Comparison of ENCODE assay signal across 25 cellular contexts in genomic region chr3:187821616-187822317, GRCh38.
DNase-seq lines count a peak whose midpoint lies in the region; ATAC-seq and TF ChIP-seq lines count a peak whose summit lies in the region.
"Had no signal": no experiment of that assay in that cellular context is flagged by ENCODE, and none has a peak within 500 bp of the region (broad histone marks: within the 10 kb centered on the region; RNA-seq: fewer than 3 reads in every experiment).

No MANE protein-coding gene starts in this region.

- H3K27me3 ChIP-seq in foreskin keratinocyte, result no peaks in the 10 kb centered on the region
- H3K27me3 ChIP-seq: BLaER1 treated with 17β-estradiol and CSF1 and Interleukin-3, amounts not matched to agents 10 nM and 100 nM; heart left ventricle had no signal

- no peaks in the 10 kb centered on the region for H3K4me1 ChIP-seq in foreskin keratinocyte
- H3K4me1 ChIP-seq: heart left ventricle, prostate gland had no signal

- TF ChIP-seq CTCF in activated CD8-positive, alpha-beta T cell treated with anti-CD3 and anti-CD28 coated beads for 36 hours (IDR thresholded peaks at IDR 0.05), result no peak
- TF ChIP-seq CTCF in foreskin keratinocyte (conservative IDR thresholded peaks at IDR 0.05), result no peak

- H3K9me3 Mint-ChIP-seq in stimulated activated naive CD8-positive, alpha-beta T cell treated with anti-CD3 and anti-CD28 coated beads, Interleukin-15, amount 100 ng/mL, for 72 hours, result peaks cover 12 to 28% of the 10 kb centered on the region in 2 donors
- H3K9me3 Mint-ChIP-seq in activated CD8-positive, alpha-beta T cell treated with anti-CD3 and anti-CD28 coated beads for 36 hours, result peaks cover 9% of the 10 kb centered on the region
- H3K9me3 Mint-ChIP-seq: activated naive CD4-positive, alpha-beta T cell treated with anti-CD3 and anti-CD28 coated beads for 36 hours had no signal

- POLR2A ChIA-PET in activated CD8-positive, alpha-beta T cell treated with anti-CD3 and anti-CD28 coated beads for 36 hours (lab: Charles Lee), result no interaction called here

- H3K36me3 Mint-ChIP-seq in activated CD8-positive, alpha-beta T cell treated with anti-CD3 and anti-CD28 coated beads for 36 hours (ENCODE audit: low read depth), result no peaks in the 10 kb centered on the region

- H3K4me3 Mint-ChIP-seq in stimulated activated naive CD8-positive, alpha-beta T cell treated with anti-CD3 and anti-CD28 coated beads, Interleukin-15, amount 100 ng/mL, for 72 hours, result no peak overlapping the region
- H3K4me3 Mint-ChIP-seq in activated CD8-positive, alpha-beta T cell treated with anti-CD3 and anti-CD28 coated beads for 36 hours, result no peak overlapping the region
- H3K4me3 Mint-ChIP-seq: activated naive CD4-positive, alpha-beta T cell treated with anti-CD3 and anti-CD28 coated beads for 36 hours; activated T-cell treated with anti-CD3 and anti-CD28 coated beads, Interleukin-2, amount 50 U/mL, for 4 hours had no signal

- no peak for DNase-seq in stimulated activated naive CD8-positive, alpha-beta T cell treated with anti-CD3 and anti-CD28 coated beads, Interleukin-15, amount 100 ng/mL, for 72 hours
- DNase-seq in stimulated activated naive CD8-positive, alpha-beta T cell treated with anti-CD3 and anti-CD28 coated beads, Interleukin-15, Interleukin-2, amounts not matched to agents 100 U/mL and 50 U/mL, for 24 hours, result no peak
- no peak for DNase-seq in activated CD8-positive, alpha-beta T cell treated with anti-CD3 and anti-CD28 coated beads for 36 hours
- DNase-seq in foreskin keratinocyte (peak in 1 of 2 donors; percentile 55), mesenteric fat pad (ENCODE audit: low spot score) (no peak)
- DNase-seq: activated naive CD4-positive, alpha-beta T cell treated with anti-CD3 and anti-CD28 coated beads for 36 hours; activated T-cell treated with anti-CD3 and anti-CD28 coated beads, Interleukin-2, amount 50 U/mL, for 4 hours; amygdala; DMS79 treated with DMSO at 0.1 percent for 48 hours; GM23248; heart left ventricle; NCI-H1417; NCI-H2029 treated with DMSO at 0.1 percent for 48 hours; NCI-H526; SIG-M5; stimulated activated CD4-positive, alpha-beta T cell treated with anti-CD3 and anti-CD28 coated beads, Interleukin-12 subunit alpha, Interleukin-12 subunit beta, amount 100 ng/mL, for 4 hours; stimulated activated CD4-positive, alpha-beta T cell treated with anti-CD3 and anti-CD28 coated beads, Interleukin-4, amount 100 ng/mL, for 1 hour; SW 1271 had no signal

- ATAC-seq in stimulated activated naive CD8-positive, alpha-beta T cell treated with anti-CD3 and anti-CD28 coated beads, Interleukin-15, amount 100 ng/mL, for 72 hours, result peak; percentile 20
- no peak for ATAC-seq in stimulated activated naive CD8-positive, alpha-beta T cell treated with anti-CD3 and anti-CD28 coated beads, Interleukin-15, Interleukin-2, amounts not matched to agents 100 U/mL and 50 U/mL, for 24 hours
- ATAC-seq in activated CD8-positive, alpha-beta T cell treated with anti-CD3 and anti-CD28 coated beads for 36 hours, result no peak
- ATAC-seq in foreskin keratinocyte, result peak; percentile 69
- ATAC-seq in GM18858 (IDR thresholded peaks at IDR 0.05; ENCODE audit: unreplicated experiment), result no peak
- ATAC-seq in HG02970 (IDR thresholded peaks at IDR 0.05; ENCODE audit: low FRiP score, unreplicated experiment), result no peak
- ATAC-seq in HG02870 (IDR thresholded peaks at IDR 0.05; ENCODE audit: unreplicated experiment), result no peak
- ATAC-seq: activated T-cell treated with anti-CD3 and anti-CD28 coated beads, Interleukin-2, amount 50 U/mL, for 4 hours; heart left ventricle; sciatic nerve had no signal

- intact Hi-C loops in activated CD8-positive, alpha-beta T cell treated with anti-CD3 and anti-CD28 coated beads for 36 hours (cut with micrococcal nuclease), result no loop called here

- H3K4me1 Mint-ChIP-seq in stimulated activated naive CD8-positive, alpha-beta T cell treated with anti-CD3 and anti-CD28 coated beads, Interleukin-15, amount 100 ng/mL, for 72 hours, result peaks cover 23% of the 10 kb centered on the region
- H3K4me1 Mint-ChIP-seq in activated CD8-positive, alpha-beta T cell treated with anti-CD3 and anti-CD28 coated beads for 36 hours (ENCODE audit: low read depth), result peaks cover 13% of the 10 kb centered on the region

- peak overlapping the region in 1 of 2 donors; percentile 59 for H3K27ac Mint-ChIP-seq in stimulated activated naive CD8-positive, alpha-beta T cell treated with anti-CD3 and anti-CD28 coated beads, Interleukin-15, amount 100 ng/mL, for 72 hours
- peak overlapping the region; percentile 83 for H3K27ac Mint-ChIP-seq in activated CD8-positive, alpha-beta T cell treated with anti-CD3 and anti-CD28 coated beads for 36 hours
- H3K27ac Mint-ChIP-seq: activated naive CD4-positive, alpha-beta T cell treated with anti-CD3 and anti-CD28 coated beads for 36 hours had no signal

- peaks cover 17% of the 10 kb centered on the region for H3K27me3 Mint-ChIP-seq in stimulated activated naive CD8-positive, alpha-beta T cell treated with anti-CD3 and anti-CD28 coated beads, Interleukin-15, amount 100 ng/mL, for 72 hours
- H3K27me3 Mint-ChIP-seq in activated CD8-positive, alpha-beta T cell treated with anti-CD3 and anti-CD28 coated beads for 36 hours, result no peaks in the 10 kb centered on the region

- CTCF ChIA-PET in activated CD8-positive, alpha-beta T cell treated with anti-CD3 and anti-CD28 coated beads for 36 hours (lab: Charles Lee), result no interaction called here

- H3K27ac ChIP-seq in foreskin keratinocyte, result no peak overlapping the region
- H3K27ac ChIP-seq: BLaER1 treated with 17β-estradiol and CSF1 and Interleukin-3, amounts not matched to agents 10 nM and 100 nM; epithelial cell of prostate; GM23248; heart left ventricle; prostate gland had no signal

Comparison
In these comparisons a context has a peak if more than half of its experiments do, and no peak if none do; other contexts are left out.
1. ATAC-seq: peak in stimulated activated naive CD8-positive, alpha-beta T cell treated with anti-CD3 and anti-CD28 coated beads, Interleukin-15, amount 100 ng/mL, for 72 hours (single experiment) and foreskin keratinocyte (single experiment); none in stimulated activated naive CD8-positive, alpha-beta T cell treated with anti-CD3 and anti-CD28 coated beads, Interleukin-15, Interleukin-2, amounts not matched to agents 100 U/mL and 50 U/mL, for 24 hours (single experiment), activated CD8-positive, alpha-beta T cell treated with anti-CD3 and anti-CD28 coated beads for 36 hours (single experiment), GM18858 (single experiment), HG02970 (single experiment) and HG02870 (single experiment).